In the genomic region with DNA sequence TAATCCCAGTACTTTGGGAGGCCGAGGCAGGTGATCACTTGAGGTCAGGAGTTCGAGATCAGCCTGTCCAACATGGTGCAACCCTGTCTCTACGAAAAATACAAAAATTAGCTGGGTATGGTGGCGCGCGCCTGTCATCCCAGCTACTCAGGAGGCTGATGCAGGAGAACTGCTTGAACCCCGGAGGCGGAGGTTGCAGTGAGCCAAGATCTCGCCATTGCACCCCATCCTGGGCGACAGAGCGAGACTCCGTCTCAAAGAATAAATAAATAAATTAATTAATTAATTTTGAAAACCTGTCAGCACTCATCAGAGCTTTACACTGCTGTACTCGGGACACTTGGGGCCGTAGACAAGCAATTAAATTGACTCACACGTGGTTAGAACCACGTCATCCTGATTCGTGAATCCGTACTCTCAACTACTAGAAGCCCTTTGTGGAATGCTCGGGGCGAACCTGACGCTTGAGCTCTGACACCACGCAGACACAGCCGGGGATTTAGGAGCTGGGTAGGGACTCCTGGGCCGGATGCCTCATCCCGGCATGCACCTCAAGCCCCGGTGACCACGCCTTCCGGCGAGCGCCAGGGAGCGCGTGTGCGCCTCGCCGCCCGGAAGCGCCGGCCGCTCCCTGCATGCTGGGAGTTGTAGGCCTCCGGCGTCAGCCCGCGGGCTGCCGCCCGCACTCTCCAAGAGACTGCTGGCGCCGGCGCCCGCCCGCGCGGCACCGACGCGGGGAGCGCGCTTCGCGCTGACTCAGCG, we compare ENCODE assay signal across 8 cellular contexts. TPM values are rescaled to one million over a fixed set of nuclear protein-coding genes. Genes with fewer than 3 reads are reported as not detected.
DNase-seq lines count a peak whose midpoint lies in the region; ATAC-seq and TF ChIP-seq lines count a peak whose summit lies in the region.

Gene XPOT, plus strand, starts transcription at position 685 of the 762 bp plus-strand sequence. CDS start 5,644 bp downstream, outside the sequence.

- peaks cover 29% of the 10 kb centered on the region for H3F3A ChIP-seq in PC-9 (ENCODE audit: insufficient read depth, low read depth)

- H3K4me1 ChIP-seq in PC-9 (replicated peaks; ENCODE audit: insufficient read depth) (peaks cover 25% of the 10 kb centered on the region), esophagus (ENCODE audit: control insufficient read depth in 2 of 2, insufficient read depth in 2 of 2, low read length in 1 of 2) (peaks cover 0 to 3% of the 10 kb centered on the region in 2 donors), mucosa of stomach (ENCODE audit: control insufficient read depth, insufficient read depth, low read length) (no peaks in the 10 kb centered on the region)

- in situ Hi-C loops in KBM-7 (cut with MboI; ENCODE audit: low pct_unique_long_range_greater_than_20kb, low sequenced_read_pairs), result no loop called here

- H3K36me3 ChIP-seq in PC-9 (ENCODE audit: low read depth) (peaks cover 7% of the 10 kb centered on the region; the same call in 1 of the 2 replicates), esophagus (ENCODE audit: control insufficient read depth in 2 of 2, insufficient read depth in 2 of 2, low read length in 1 of 2) (no peaks in the 10 kb centered on the region), mucosa of stomach (ENCODE audit: control insufficient read depth, insufficient read depth, low read length) (no peaks in the 10 kb centered on the region)

- peak within 1 kb of the TSS; percentile 84 for H2AFZ ChIP-seq in PC-9

- H3K9me3 ChIP-seq in PC-9 (ENCODE audit: insufficient read depth, low read depth) (no peaks in the 10 kb centered on the region), esophagus (ENCODE audit: control insufficient read depth in 2 of 2, insufficient read depth in 1 of 2, low read depth in 1 of 2, low read length in 1 of 2) (no peaks in the 10 kb centered on the region), mucosa of stomach (ENCODE audit: control insufficient read depth, low read length) (no peaks in the 10 kb centered on the region)

- H3K4me3 ChIP-seq in PC-9 (peak within 1 kb of the TSS; percentile 98), esophagus (ENCODE audit: low read depth in 1 of 2, low read length in 2 of 2) (peak within 1 kb of the TSS; percentile 91 to 94), mucosa of stomach (ENCODE audit: low read length) (peak within 1 kb of the TSS; percentile 64)

- H3K27me3 Mint-ChIP-seq in activated T-cell treated with anti-CD3 and anti-CD28 coated beads, Interleukin-2, amount 50 U/mL, for 4 hours (ENCODE audit: low read depth), result no peaks in the 10 kb centered on the region

- CTCF ChIA-PET in PC-9 (lab: Charles Lee), result interaction anchor here (0.7 kb wide), 1 partner anchor 1606 kb away, joined by 10 read pairs; no protein-coding TSS in a partner anchor

- no peak for TF ChIP-seq CTCF in PC-9 (conservative IDR thresholded peaks at IDR 0.05)

- H3K36me3 Mint-ChIP-seq in activated T-cell treated with anti-CD3 and anti-CD28 coated beads, Interleukin-2, amount 50 U/mL, for 4 hours (ENCODE audit: insufficient read depth), result no peaks in the 10 kb centered on the region

- no peaks in the 10 kb centered on the region for H3K9me3 Mint-ChIP-seq in activated T-cell treated with anti-CD3 and anti-CD28 coated beads, Interleukin-2, amount 50 U/mL, for 4 hours

- H3K4me1 Mint-ChIP-seq in activated T-cell treated with anti-CD3 and anti-CD28 coated beads, Interleukin-2, amount 50 U/mL, for 4 hours (ENCODE audit: low read depth), result peaks cover 30% of the 10 kb centered on the region

- peaks cover 22% of the 10 kb centered on the region for H4K20me1 ChIP-seq in PC-9 (ENCODE audit: insufficient read depth)

- POLR2A ChIA-PET in PC-9 (lab: Charles Lee; ENCODE audit: unreplicated experiment), result interaction anchor here (0.6 kb wide), 2 partner anchors 379 to 1004 kb away, joined by 4 to 5 read pairs; no protein-coding TSS in a partner anchor

- no peaks in the 10 kb centered on the region for H3K9me2 ChIP-seq in PC-9 (ENCODE audit: insufficient read depth)

- DNase-seq in DMS53 treated with DMSO at 0.1 percent for 48 hours (lab: John Stamatoyannopoulos, UW; ENCODE audit: unreplicated experiment), result peak; percentile 97
- DNase-seq in KBM-7, result peak; percentile 98
- peak; percentile 89 to 92 for DNase-seq in PC-9
- peak; percentile 90 for DNase-seq in activated T-cell treated with anti-CD3 and anti-CD28 coated beads, Interleukin-2, amount 50 U/mL, for 4 hours
- peak; percentile 76 for DNase-seq in stimulated activated CD8-positive, alpha-beta memory T cell treated with anti-CD3 and anti-CD28 coated beads, Interleukin-7, amount 100 ng/mL, for 24 hours (ENCODE audit: low read depth)

- no peaks in the 10 kb centered on the region for H3K27me3 ChIP-seq in PC-9 (ENCODE audit: insufficient read depth, low read depth)
- no peaks in the 10 kb centered on the region for H3K27me3 ChIP-seq in esophagus (ENCODE audit: control insufficient read depth in 1 of 2, insufficient read depth in 2 of 2, low read length in 2 of 2)
- no peaks in the 10 kb centered on the region for H3K27me3 ChIP-seq in mucosa of stomach (ENCODE audit: control insufficient read depth, insufficient read depth, low read length)

- intact Hi-C loops in PC-9 (cut with micrococcal nuclease; ENCODE audit: unreplicated experiment), result loop anchor here (1.0 to 10.0 kb wide), 3 partner anchors 48 to 182 kb away; partner anchors contain the start of genes KICS2 and TBK1

- TSS peak; percentile 91 for BruUV-seq in PC-9 (replicated peaks; lab: Mats Ljungman, UMichigan)

- H3K4me2 ChIP-seq in PC-9, result peak within 1 kb of the TSS; percentile 85

- 12% methylated on average over 58 to 60 of the region's 60 CpGs for WGBS in esophagus, 2 donors

- peak within 1 kb of the TSS; percentile 88 for H3K9ac ChIP-seq in mucosa of stomach (ENCODE audit: low read length)

- H3K27ac ChIP-seq in PC-9 (peak within 1 kb of the TSS; percentile 100), esophagus (ENCODE audit: low read depth in 2 of 2, low read length in 1 of 2) (peak within 1 kb of the TSS; percentile 93 to 95)

- ATAC-seq in GM21723 (IDR thresholded peaks at IDR 0.05; ENCODE audit: unreplicated experiment), result peak; percentile 96
- ATAC-seq in activated T-cell treated with anti-CD3 and anti-CD28 coated beads, Interleukin-2, amount 50 U/mL, for 4 hours, result peak; percentile 93 to 94

- peaks cover 42% of the 10 kb centered on the region for H3K79me2 ChIP-seq in PC-9 (ENCODE audit: low read depth)

- peak within 1 kb of the TSS; percentile 97 for H3K4me3 Mint-ChIP-seq in activated T-cell treated with anti-CD3 and anti-CD28 coated beads, Interleukin-2, amount 50 U/mL, for 4 hours

RNA-seq across cellular contexts. Expression of gene XPOT, which starts in this region (rescaled TPM):
- 95.6 and 122 TPM in 2 replicates for total RNA-seq in PC-9 (2021)
- 100 to 1,000 TPM; 130 to 143 (median 132) TPM for total RNA-seq in activated T-cell treated with anti-CD3 and anti-CD28 coated beads, Interleukin-2, amount 50 U/mL, for 4 hours
- polyA plus RNA-seq in esophagus, result 10 to 100 TPM; 14.2 to 19.0 TPM

Comparison
In these comparisons a context has a peak if more than half of its experiments do, and no peak if none do; other contexts are left out.
1. Peak in every context shown above with its lines: DNase-seq, ATAC-seq, H3K4me3 ChIP-seq and H3K27ac ChIP-seq.